Comparison of ENCODE assay signal across 8 cellular contexts in the genomic region with DNA sequence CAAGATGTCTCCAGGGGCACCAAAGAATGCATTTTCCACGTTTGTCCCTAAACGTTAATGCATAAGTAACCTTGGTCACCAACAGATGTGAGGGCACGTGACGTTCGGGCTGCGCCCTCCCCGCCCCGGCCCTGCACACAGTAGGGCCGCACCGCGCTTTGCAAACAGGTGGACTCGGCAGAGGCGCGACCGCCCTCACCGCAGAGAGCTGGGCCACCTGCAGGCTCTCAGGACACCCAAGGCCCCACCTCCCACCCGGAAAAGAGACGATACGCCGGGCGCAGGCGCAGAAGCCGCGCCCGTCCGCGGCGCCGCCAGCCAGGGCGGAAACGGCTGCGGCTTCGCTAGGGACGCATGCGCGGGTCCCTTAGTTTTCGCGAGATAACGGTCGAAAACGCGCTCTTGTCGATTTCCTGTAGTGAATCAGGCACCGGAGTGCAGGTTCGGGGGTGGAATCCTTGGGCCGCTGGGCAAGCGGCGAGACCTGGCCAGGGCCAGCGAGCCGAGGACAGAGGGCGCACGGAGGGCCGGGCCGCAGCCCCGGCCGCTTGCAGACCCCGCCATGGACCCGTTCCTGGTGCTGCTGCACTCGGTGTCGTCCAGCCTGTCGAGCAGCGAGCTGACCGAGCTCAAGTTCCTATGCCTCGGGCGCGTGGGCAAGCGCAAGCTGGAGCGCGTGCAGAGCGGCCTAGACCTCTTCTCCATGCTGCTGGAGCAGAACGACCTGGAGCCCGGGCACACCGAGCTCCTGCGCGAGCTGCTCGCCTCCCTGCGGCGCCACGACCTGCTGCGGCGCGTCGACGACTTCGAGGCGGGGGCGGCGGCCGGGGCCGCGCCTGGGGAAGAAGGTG. TPM values are rescaled to one million over a fixed set of nuclear protein-coding genes. Genes with fewer than 3 reads are reported as not detected.
A peak's percentile ranks its signal among the peaks of the same experiment; 100 is the strongest.
DNase-seq lines count a peak whose midpoint lies in the region; ATAC-seq and TF ChIP-seq lines count a peak whose summit lies in the region.

A gene with protein sequence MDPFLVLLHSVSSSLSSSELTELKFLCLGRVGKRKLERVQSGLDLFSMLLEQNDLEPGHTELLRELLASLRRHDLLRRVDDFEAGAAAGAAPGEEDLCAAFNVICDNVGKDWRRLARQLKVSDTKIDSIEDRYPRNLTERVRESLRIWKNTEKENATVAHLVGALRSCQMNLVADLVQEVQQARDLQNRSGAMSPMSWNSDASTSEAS (plus strand): TSS at position 399 of the 851 bp plus-strand sequence. CDS start 164 bp downstream, at position 563.

- H3K4me3 ChIP-seq in KMS-11 (IDR thresholded peaks at IDR 0.05; ENCODE audit: insufficient read depth, low read depth, low read length): peak within 1 kb of the TSS; percentile 16

- peaks cover 16% of the 10 kb centered on the region for H3K4me1 Mint-ChIP-seq in activated T-helper 17 cell treated with anti-CD3 and anti-CD28 coated beads, Interleukin-2, amount 50 U/mL, for 72 hours
- H3K4me1 Mint-ChIP-seq in natural killer cell treated with Interleukin-12 subunit alpha and Interleukin-12 subunit beta and Interleukin-15 and Interleukin-18, amount 100 ng/mL, for 72 hours (ENCODE audit: low read depth in 2 of 2): peaks cover 31 to 39% of the 10 kb centered on the region in 2 donors

- H3K4me1 ChIP-seq in KMS-11 (ENCODE audit: low read depth, poor library complexity, severe bottlenecking): peaks cover 10% of the 10 kb centered on the region

- 0 out of 2 replicates have a peak, but pooled peaks cover 8% of the 10 kb centered on the region for H4K20me1 ChIP-seq in KMS-11 (ENCODE audit: insufficient read depth)

- H3K4me2 ChIP-seq in KMS-11: peak within 1 kb of the TSS; percentile 50

- H2AFZ ChIP-seq in KMS-11 (ENCODE audit: low read depth): peak within 1 kb of the TSS; percentile 67

- peaks cover 44% of the 10 kb centered on the region for H3K36me3 Mint-ChIP-seq in activated T-helper 17 cell treated with anti-CD3 and anti-CD28 coated beads, Interleukin-2, amount 50 U/mL, for 72 hours (ENCODE audit: low read depth)
- H3K36me3 Mint-ChIP-seq in natural killer cell treated with Interleukin-12 subunit alpha and Interleukin-12 subunit beta and Interleukin-15 and Interleukin-18, amount 100 ng/mL, for 72 hours: peaks cover 5% of the 10 kb centered on the region

- peak within 1 kb of the TSS; percentile 99 for H3K27ac Mint-ChIP-seq in activated T-helper 17 cell treated with anti-CD3 and anti-CD28 coated beads, Interleukin-2, amount 50 U/mL, for 72 hours
- peak within 1 kb of the TSS; percentile 98 for H3K27ac Mint-ChIP-seq in natural killer cell treated with Interleukin-12 subunit alpha and Interleukin-12 subunit beta and Interleukin-15 and Interleukin-18, amount 100 ng/mL, for 72 hours

- no peaks in the 10 kb centered on the region for H3K36me3 ChIP-seq in KMS-11 (ENCODE audit: insufficient read depth)

- DNase-seq in DMS53 (lab: John Stamatoyannopoulos, UW) (peak; percentile 99), RPMI7951 (ENCODE audit: low read depth) (peak; percentile 91), fibroblast of peridontal ligament (ENCODE audit: extremely low read depth) (peak; percentile 90)
- DNase-seq in natural killer cell treated with Interleukin-12 subunit alpha and Interleukin-12 subunit beta and Interleukin-15 and Interleukin-18, amount 100 ng/mL, for 72 hours (ENCODE audit: low spot score): peak; percentile 93
- DNase-seq in stimulated activated naive CD4-positive, alpha-beta T cell treated with Interleukin-2 at 50 U/mL for 16 hours (lab: John Stamatoyannopoulos, UW): peak; percentile 89

- no peaks in the 10 kb centered on the region for H3K9me3 Mint-ChIP-seq in activated T-helper 17 cell treated with anti-CD3 and anti-CD28 coated beads, Interleukin-2, amount 50 U/mL, for 72 hours
- H3K9me3 Mint-ChIP-seq in natural killer cell treated with Interleukin-12 subunit alpha and Interleukin-12 subunit beta and Interleukin-15 and Interleukin-18, amount 100 ng/mL, for 72 hours: no peaks in the 10 kb centered on the region

- peak within 1 kb of the TSS; percentile 98 for H3K4me3 Mint-ChIP-seq in activated T-helper 17 cell treated with anti-CD3 and anti-CD28 coated beads, Interleukin-2, amount 50 U/mL, for 72 hours
- H3K4me3 Mint-ChIP-seq in natural killer cell treated with Interleukin-12 subunit alpha and Interleukin-12 subunit beta and Interleukin-15 and Interleukin-18, amount 100 ng/mL, for 72 hours: peak within 1 kb of the TSS; percentile 97

- H3K27me3 ChIP-seq in KMS-11 (ENCODE audit: insufficient read depth, low read depth): peaks cover 3% of the 10 kb centered on the region; the same call in 1 of the 2 replicates

- H3K27me3 Mint-ChIP-seq in activated T-helper 17 cell treated with anti-CD3 and anti-CD28 coated beads, Interleukin-2, amount 50 U/mL, for 72 hours: no peaks in the 10 kb centered on the region
- no peaks in the 10 kb centered on the region for H3K27me3 Mint-ChIP-seq in natural killer cell treated with Interleukin-12 subunit alpha and Interleukin-12 subunit beta and Interleukin-15 and Interleukin-18, amount 100 ng/mL, for 72 hours

- peak within 1 kb of the TSS; percentile 95 for H3K27ac ChIP-seq in KMS-11

- H3K79me2 ChIP-seq in KMS-11 (ENCODE audit: insufficient read depth, low read depth): peaks cover 25% of the 10 kb centered on the region

- peak within 1 kb of the TSS; percentile 99 for H3K9ac ChIP-seq in KMS-11

- peak; percentile 78 for ATAC-seq in GM21619 (IDR thresholded peaks at IDR 0.05; ENCODE audit: unreplicated experiment)
- peak; percentile 75 for ATAC-seq in activated T-helper 17 cell treated with anti-CD3 and anti-CD28 coated beads, Interleukin-2, amount 50 U/mL, for 72 hours (replicated peaks)
- peak; percentile 78 to 87 for ATAC-seq in natural killer cell treated with Interleukin-12 subunit alpha and Interleukin-12 subunit beta and Interleukin-15 and Interleukin-18, amount 100 ng/mL, for 72 hours

- no peak for TF ChIP-seq CTCF in KMS-11 (conservative IDR thresholded peaks at IDR 0.05; ENCODE audit: low read depth, low read length)

RNA-seq across cellular contexts. Expression of the gene that starts here (rescaled TPM):
- 36.0 and 36.5 TPM in 2 replicates for total RNA-seq in RPMI7951 (2014; rRNA removed; shearing (Covaris generic))
- 10 to 100 TPM; 25.5 to 37.1 TPM for total RNA-seq in activated T-helper 17 cell treated with anti-CD3 and anti-CD28 coated beads, Interleukin-2, amount 50 U/mL, for 72 hours
- total RNA-seq in natural killer cell treated with Interleukin-12 subunit alpha and Interleukin-12 subunit beta and Interleukin-15 and Interleukin-18, amount 100 ng/mL, for 72 hours: 10 to 100 TPM; 30.9 to 32.3 TPM

Comparison
In these comparisons a context has a peak if more than half of its experiments do, and no peak if none do; other contexts are left out.
1. Peak in every context shown above with its lines: DNase-seq, ATAC-seq, H3K4me3 ChIP-seq and H3K27ac ChIP-seq.